In genomic region chr12:4138051-4138450, GRCh38 we compare ENCODE assay signal across 8 cellular contexts.
"Had no signal": no experiment of that assay in that cellular context is flagged by ENCODE, and none has a peak within 500 bp of the region (broad histone marks: within the 10 kb centered on the region; RNA-seq: fewer than 3 reads in every experiment).

No MANE protein-coding gene starts in this region.

- ATAC-seq: HCT116 had no signal

- FAIRE-seq: HTR-8/SVneo had no signal

- DNase-seq: GM23248, GOT3, H7, IMR-90, KG1 had no signal

- H3K4me3 ChIP-seq: GM23248, HAP-1 had no signal

- H3K9me3 ChIP-seq: HAP-1 had no signal

- H3K36me3 ChIP-seq: HAP-1 had no signal

- H3K9ac ChIP-seq: GM23248 had no signal

- H3K27ac ChIP-seq: GM23248 had no signal

- H2AFZ ChIP-seq: GM23248 had no signal

- H3K4me1 ChIP-seq: HAP-1 had no signal
